ENCODE assay signal across 1 cellular context in the genomic region with DNA sequence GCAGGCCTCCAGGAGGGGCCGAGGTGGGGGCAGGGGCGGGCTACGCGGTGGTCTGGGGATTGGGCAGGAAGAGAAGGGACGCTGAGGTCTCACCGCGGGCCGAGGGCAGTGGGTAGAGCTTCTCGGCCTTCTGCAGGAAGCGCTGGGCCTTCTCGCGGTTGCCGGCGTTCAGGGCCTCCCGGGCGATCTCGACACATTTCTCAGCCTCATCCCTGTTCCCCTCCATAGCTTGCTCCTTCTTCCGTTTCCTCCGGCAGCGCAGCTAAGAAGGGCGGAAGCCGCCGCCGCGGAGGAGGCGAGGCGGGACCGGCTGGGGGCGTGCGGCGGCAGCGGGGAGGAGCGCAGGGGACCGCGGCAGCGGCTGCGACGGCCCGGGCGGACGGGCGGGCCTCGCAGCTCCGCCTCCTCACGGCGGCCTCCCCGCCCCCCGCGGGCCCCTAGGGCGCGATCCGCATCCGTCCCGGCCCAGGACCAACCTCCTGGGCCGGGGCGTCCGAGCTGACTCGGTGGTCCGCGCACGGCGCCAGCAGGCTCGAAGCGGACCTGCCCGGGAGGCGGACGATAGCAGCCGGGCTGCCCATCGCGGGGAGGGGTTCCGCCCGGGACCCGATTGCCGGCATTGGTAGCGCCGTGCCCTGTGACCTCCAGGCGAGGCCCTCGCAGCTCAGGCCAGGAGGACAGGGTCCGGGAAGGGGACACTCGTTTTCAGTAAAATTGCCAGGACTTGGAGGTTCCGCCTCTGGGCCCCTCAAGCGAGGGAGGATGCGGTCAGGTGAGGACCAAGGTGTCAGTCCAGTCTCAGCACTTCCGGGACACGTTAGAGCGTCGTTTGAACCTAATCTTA.
TF ChIP-seq lines count a peak whose summit lies in the region.

A gene (minus strand): TSS at position 273 of the 844 bp plus-strand sequence. CDS start 47 bp downstream, at position 226.

TF ChIP-seq in HepG2, 621 proteins besides CTCF, POLR2A, EP300 and RAD21 (continued from another document and continues in another):
- TF ChIP-seq EED (CRISPR knock-in tag; IDR thresholded peaks at IDR 0.05) = no peak
- TF ChIP-seq, protein P1, sequence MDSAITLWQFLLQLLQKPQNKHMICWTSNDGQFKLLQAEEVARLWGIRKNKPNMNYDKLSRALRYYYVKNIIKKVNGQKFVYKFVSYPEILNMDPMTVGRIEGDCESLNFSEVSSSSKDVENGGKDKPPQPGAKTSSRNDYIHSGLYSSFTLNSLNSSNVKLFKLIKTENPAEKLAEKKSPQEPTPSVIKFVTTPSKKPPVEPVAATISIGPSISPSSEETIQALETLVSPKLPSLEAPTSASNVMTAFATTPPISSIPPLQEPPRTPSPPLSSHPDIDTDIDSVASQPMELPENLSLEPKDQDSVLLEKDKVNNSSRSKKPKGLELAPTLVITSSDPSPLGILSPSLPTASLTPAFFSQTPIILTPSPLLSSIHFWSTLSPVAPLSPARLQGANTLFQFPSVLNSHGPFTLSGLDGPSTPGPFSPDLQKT (CRISPR knock-in tag; IDR thresholded peaks at IDR 0.05; ENCODE audit: borderline replicate concordance) = no peak
- TF ChIP-seq CENPT (CRISPR knock-in tag; IDR thresholded peaks at IDR 0.05; ENCODE audit: low read depth) = no peak
- TF ChIP-seq, protein P2, sequence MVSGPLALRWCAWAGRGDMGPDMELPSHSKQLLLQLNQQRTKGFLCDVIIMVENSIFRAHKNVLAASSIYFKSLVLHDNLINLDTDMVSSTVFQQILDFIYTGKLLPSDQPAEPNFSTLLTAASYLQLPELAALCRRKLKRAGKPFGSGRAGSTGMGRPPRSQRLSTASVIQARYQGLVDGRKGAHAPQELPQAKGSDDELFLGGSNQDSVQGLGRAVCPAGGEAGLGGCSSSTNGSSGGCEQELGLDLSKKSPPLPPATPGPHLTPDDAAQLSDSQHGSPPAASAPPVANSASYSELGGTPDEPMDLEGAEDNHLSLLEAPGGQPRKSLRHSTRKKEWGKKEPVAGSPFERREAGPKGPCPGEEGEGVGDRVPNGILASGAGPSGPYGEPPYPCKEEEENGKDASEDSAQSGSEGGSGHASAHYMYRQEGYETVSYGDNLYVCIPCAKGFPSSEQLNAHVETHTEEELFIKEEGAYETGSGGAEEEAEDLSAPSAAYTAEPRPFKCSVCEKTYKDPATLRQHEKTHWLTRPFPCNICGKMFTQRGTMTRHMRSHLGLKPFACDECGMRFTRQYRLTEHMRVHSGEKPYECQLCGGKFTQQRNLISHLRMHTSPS (CRISPR knock-in tag; IDR thresholded peaks at IDR 0.05; ENCODE audit: low read depth) = no peak
- no peak for TF ChIP-seq ZNF567 (CRISPR knock-in tag; IDR thresholded peaks at IDR 0.05; ENCODE audit: borderline replicate concordance)
- TF ChIP-seq, protein P3, sequence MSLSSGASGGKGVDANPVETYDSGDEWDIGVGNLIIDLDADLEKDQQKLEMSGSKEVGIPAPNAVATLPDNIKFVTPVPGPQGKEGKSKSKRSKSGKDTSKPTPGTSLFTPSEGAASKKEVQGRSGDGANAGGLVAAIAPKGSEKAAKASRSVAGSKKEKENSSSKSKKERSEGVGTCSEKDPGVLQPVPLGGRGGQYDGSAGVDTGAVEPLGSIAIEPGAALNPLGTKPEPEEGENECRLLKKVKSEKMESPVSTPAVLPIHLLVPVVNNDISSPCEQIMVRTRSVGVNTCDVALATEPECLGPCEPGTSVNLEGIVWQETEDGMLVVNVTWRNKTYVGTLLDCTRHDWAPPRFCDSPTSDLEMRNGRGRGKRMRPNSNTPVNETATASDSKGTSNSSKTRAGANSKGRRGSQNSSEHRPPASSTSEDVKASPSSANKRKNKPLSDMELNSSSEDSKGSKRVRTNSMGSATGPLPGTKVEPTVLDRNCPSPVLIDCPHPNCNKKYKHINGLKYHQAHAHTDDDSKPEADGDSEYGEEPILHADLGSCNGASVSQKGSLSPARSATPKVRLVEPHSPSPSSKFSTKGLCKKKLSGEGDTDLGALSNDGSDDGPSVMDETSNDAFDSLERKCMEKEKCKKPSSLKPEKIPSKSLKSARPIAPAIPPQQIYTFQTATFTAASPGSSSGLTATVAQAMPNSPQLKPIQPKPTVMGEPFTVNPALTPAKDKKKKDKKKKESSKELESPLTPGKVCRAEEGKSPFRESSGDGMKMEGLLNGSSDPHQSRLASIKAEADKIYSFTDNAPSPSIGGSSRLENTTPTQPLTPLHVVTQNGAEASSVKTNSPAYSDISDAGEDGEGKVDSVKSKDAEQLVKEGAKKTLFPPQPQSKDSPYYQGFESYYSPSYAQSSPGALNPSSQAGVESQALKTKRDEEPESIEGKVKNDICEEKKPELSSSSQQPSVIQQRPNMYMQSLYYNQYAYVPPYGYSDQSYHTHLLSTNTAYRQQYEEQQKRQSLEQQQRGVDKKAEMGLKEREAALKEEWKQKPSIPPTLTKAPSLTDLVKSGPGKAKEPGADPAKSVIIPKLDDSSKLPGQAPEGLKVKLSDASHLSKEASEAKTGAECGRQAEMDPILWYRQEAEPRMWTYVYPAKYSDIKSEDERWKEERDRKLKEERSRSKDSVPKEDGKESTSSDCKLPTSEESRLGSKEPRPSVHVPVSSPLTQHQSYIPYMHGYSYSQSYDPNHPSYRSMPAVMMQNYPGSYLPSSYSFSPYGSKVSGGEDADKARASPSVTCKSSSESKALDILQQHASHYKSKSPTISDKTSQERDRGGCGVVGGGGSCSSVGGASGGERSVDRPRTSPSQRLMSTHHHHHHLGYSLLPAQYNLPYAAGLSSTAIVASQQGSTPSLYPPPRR (CRISPR knock-in tag; IDR thresholded peaks at IDR 0.05; ENCODE audit: borderline replicate concordance) = peak; percentile 39; the same call in 1 of the 2 replicates
- peak; percentile 82; the same call in 1 of the 2 replicates for TF ChIP-seq ZMAT3 (CRISPR knock-in tag; conservative IDR thresholded peaks at IDR 0.05)
- peak; percentile 87 for TF ChIP-seq NR2C2 (CRISPR knock-in tag; IDR thresholded peaks at IDR 0.05; ENCODE audit: borderline replicate concordance)
- no peak; the same call in none of the 2 replicates for TF ChIP-seq ETV5 (CRISPR knock-in tag; IDR thresholded peaks at IDR 0.05; ENCODE audit: borderline replicate concordance)
- TF ChIP-seq, protein P4, sequence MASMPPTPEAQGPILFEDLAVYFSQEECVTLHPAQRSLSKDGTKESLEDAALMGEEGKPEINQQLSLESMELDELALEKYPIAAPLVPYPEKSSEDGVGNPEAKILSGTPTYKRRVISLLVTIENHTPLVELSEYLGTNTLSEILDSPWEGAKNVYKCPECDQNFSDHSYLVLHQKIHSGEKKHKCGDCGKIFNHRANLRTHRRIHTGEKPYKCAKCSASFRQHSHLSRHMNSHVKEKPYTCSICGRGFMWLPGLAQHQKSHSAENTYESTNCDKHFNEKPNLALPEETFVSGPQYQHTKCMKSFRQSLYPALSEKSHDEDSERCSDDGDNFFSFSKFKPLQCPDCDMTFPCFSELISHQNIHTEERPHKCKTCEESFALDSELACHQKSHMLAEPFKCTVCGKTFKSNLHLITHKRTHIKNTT (CRISPR knock-in tag; IDR thresholded peaks at IDR 0.05) = no peak
- TF ChIP-seq, protein P5, sequence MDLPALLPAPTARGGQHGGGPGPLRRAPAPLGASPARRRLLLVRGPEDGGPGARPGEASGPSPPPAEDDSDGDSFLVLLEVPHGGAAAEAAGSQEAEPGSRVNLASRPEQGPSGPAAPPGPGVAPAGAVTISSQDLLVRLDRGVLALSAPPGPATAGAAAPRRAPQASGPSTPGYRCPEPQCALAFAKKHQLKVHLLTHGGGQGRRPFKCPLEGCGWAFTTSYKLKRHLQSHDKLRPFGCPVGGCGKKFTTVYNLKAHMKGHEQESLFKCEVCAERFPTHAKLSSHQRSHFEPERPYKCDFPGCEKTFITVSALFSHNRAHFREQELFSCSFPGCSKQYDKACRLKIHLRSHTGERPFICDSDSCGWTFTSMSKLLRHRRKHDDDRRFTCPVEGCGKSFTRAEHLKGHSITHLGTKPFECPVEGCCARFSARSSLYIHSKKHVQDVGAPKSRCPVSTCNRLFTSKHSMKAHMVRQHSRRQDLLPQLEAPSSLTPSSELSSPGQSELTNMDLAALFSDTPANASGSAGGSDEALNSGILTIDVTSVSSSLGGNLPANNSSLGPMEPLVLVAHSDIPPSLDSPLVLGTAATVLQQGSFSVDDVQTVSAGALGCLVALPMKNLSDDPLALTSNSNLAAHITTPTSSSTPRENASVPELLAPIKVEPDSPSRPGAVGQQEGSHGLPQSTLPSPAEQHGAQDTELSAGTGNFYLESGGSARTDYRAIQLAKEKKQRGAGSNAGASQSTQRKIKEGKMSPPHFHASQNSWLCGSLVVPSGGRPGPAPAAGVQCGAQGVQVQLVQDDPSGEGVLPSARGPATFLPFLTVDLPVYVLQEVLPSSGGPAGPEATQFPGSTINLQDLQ (CRISPR knock-in tag; IDR thresholded peaks at IDR 0.05) = no peak
- no peak for TF ChIP-seq ZNF768 (CRISPR knock-in tag; IDR thresholded peaks at IDR 0.05)
- TF ChIP-seq, protein P6, sequence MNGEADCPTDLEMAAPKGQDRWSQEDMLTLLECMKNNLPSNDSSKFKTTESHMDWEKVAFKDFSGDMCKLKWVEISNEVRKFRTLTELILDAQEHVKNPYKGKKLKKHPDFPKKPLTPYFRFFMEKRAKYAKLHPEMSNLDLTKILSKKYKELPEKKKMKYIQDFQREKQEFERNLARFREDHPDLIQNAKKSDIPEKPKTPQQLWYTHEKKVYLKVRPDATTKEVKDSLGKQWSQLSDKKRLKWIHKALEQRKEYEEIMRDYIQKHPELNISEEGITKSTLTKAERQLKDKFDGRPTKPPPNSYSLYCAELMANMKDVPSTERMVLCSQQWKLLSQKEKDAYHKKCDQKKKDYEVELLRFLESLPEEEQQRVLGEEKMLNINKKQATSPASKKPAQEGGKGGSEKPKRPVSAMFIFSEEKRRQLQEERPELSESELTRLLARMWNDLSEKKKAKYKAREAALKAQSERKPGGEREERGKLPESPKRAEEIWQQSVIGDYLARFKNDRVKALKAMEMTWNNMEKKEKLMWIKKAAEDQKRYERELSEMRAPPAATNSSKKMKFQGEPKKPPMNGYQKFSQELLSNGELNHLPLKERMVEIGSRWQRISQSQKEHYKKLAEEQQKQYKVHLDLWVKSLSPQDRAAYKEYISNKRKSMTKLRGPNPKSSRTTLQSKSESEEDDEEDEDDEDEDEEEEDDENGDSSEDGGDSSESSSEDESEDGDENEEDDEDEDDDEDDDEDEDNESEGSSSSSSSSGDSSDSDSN (CRISPR knock-in tag; IDR thresholded peaks at IDR 0.05) = peak; percentile 71
- TF ChIP-seq ZFP90 (CRISPR knock-in tag; IDR thresholded peaks at IDR 0.05; ENCODE audit: borderline replicate concordance) = 0 out of 2 replicates have a peak, but pooled peaks have one; percentile 44
- no peak for TF ChIP-seq ZBTB21 (CRISPR knock-in tag; IDR thresholded peaks at IDR 0.05)
- no peak for TF ChIP-seq SUZ12 (IDR thresholded peaks at IDR 0.05; ENCODE audit: low read depth, low read length)
- TF ChIP-seq HOXA9 (CRISPR knock-in tag; IDR thresholded peaks at IDR 0.05; ENCODE audit: borderline replicate concordance) = no peak; the same call in 1 of the 2 replicates
- TF ChIP-seq, protein P7, sequence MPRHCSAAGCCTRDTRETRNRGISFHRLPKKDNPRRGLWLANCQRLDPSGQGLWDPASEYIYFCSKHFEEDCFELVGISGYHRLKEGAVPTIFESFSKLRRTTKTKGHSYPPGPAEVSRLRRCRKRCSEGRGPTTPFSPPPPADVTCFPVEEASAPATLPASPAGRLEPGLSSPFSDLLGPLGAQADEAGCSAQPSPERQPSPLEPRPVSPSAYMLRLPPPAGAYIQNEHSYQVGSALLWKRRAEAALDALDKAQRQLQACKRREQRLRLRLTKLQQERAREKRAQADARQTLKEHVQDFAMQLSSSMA (CRISPR knock-in tag; IDR thresholded peaks at IDR 0.05) = no peak
- TF ChIP-seq, protein P8, sequence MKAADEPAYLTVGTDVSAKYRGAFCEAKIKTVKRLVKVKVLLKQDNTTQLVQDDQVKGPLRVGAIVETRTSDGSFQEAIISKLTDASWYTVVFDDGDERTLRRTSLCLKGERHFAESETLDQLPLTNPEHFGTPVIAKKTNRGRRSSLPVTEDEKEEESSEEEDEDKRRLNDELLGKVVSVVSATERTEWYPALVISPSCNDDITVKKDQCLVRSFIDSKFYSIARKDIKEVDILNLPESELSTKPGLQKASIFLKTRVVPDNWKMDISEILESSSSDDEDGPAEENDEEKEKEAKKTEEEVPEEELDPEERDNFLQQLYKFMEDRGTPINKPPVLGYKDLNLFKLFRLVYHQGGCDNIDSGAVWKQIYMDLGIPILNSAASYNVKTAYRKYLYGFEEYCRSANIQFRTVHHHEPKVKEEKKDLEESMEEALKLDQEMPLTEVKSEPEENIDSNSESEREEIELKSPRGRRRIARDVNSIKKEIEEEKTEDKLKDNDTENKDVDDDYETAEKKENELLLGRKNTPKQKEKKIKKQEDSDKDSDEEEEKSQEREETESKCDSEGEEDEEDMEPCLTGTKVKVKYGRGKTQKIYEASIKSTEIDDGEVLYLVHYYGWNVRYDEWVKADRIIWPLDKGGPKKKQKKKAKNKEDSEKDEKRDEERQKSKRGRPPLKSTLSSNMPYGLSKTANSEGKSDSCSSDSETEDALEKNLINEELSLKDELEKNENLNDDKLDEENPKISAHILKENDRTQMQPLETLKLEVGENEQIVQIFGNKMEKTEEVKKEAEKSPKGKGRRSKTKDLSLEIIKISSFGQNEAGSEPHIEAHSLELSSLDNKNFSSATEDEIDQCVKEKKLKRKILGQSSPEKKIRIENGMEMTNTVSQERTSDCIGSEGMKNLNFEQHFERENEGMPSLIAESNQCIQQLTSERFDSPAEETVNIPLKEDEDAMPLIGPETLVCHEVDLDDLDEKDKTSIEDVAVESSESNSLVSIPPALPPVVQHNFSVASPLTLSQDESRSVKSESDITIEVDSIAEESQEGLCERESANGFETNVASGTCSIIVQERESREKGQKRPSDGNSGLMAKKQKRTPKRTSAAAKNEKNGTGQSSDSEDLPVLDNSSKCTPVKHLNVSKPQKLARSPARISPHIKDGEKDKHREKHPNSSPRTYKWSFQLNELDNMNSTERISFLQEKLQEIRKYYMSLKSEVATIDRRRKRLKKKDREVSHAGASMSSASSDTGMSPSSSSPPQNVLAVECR (CRISPR knock-in tag; IDR thresholded peaks at IDR 0.05; ENCODE audit: borderline replicate concordance) = peak; percentile 74
- TF ChIP-seq KMT2A (CRISPR knock-in tag; IDR thresholded peaks at IDR 0.05) = peak; percentile 58
- 0 out of 2 replicates have a peak, but pooled peaks have one; percentile 54 for TF ChIP-seq NFKBIZ (CRISPR knock-in tag; IDR thresholded peaks at IDR 0.05)
- peak; percentile 23; the same call in 1 of the 2 replicates for TF ChIP-seq TSC22D2 (CRISPR knock-in tag; IDR thresholded peaks at IDR 0.05; ENCODE audit: borderline replicate concordance)
- TF ChIP-seq YEATS4 (CRISPR knock-in tag; IDR thresholded peaks at IDR 0.05; ENCODE audit: borderline replicate concordance) = peak; percentile 73
- TF ChIP-seq ZNF101 (CRISPR knock-in tag; IDR thresholded peaks at IDR 0.05; ENCODE audit: borderline replicate concordance, low read depth) = no peak
- 0 out of 2 replicates have a peak, but pooled peaks have one; percentile 74 for TF ChIP-seq ATF7-NPFF (CRISPR knock-in tag; IDR thresholded peaks at IDR 0.05; ENCODE audit: low read depth)
- no peak for TF ChIP-seq ZNF747 (CRISPR knock-in tag; IDR thresholded peaks at IDR 0.05; ENCODE audit: borderline replicate concordance)
- 0 out of 2 replicates have a peak, but pooled peaks have one; percentile 23 for TF ChIP-seq ZKSCAN8 (CRISPR knock-in tag; IDR thresholded peaks at IDR 0.05; ENCODE audit: borderline replicate concordance)
- TF ChIP-seq RBFOX2 (IDR thresholded peaks at IDR 0.05; ENCODE audit: low read depth, low read length) = peak; percentile 90
- no peak for TF ChIP-seq ZNF672 (CRISPR knock-in tag; IDR thresholded peaks at IDR 0.05)
- peak; percentile 56 for TF ChIP-seq HDAC1 (CRISPR knock-in tag; IDR thresholded peaks at IDR 0.05)
